Comparison of ENCODE assay signal across 8 cellular contexts in the genomic region with DNA sequence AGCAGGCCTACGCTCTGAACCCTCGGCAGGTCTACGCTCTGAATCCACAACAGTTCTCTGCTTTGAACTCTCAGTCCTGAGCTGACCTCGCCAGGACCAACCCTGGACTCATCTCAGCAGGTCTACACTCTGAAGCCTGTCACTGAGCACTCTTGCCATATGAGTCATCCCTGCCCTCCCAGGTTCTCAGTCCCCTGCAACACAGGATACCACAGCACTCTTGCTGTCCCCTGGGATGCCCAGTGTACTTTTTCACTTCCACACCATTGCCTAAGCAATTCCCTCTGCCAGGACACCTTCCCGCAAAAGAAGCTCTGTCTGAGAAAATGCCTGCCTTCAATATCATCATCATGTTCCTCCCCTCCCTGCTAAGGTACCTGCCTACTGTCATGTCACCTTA. TPM values are rescaled to one million over a fixed set of nuclear protein-coding genes. Genes with fewer than 3 reads are reported as not detected.
DNase-seq lines count a peak whose midpoint lies in the region; ATAC-seq and TF ChIP-seq lines count a peak whose summit lies in the region.

No MANE protein-coding gene starts in this region.

- no peaks in the 10 kb centered on the region for H3K36me3 ChIP-seq in right atrium auricular region

- H3K27ac ChIP-seq in right atrium auricular region = no peak overlapping the region

- H3K4me1 Mint-ChIP-seq in activated naive CD8-positive, alpha-beta T cell treated with anti-CD3 and anti-CD28 coated beads, Interleukin-2, amount 10 ng/mL, durations not matched to agents 7 days and 5 days = peaks cover 2% of the 10 kb centered on the region
- peaks cover 24% of the 10 kb centered on the region for H3K4me1 Mint-ChIP-seq in stimulated activated memory B cell treated with anti-CD40 and anti-IgM and Interleukin-4, amounts not matched to agents 10 μg/mL and 1 μg/mL and 100 μg/mL, for 72 hours

- no peak for TF ChIP-seq CTCF in right atrium auricular region (IDR thresholded peaks at IDR 0.05)

- H3K27me3 ChIP-seq in right atrium auricular region = no peaks in the 10 kb centered on the region

- DNase-seq in Right ventricle myocardium inferior (ENCODE audit: missing footprints) (peak; percentile 43), right atrium auricular region (ENCODE audit: low spot score) (no peak), NCI-H524 (lab: John Stamatoyannopoulos, UW) (no peak), D341Med (ENCODE audit: low spot score) (no peak), NCI-H1436 (lab: John Stamatoyannopoulos, UW) (no peak)
- no peak for DNase-seq in activated naive CD8-positive, alpha-beta T cell treated with anti-CD3 and anti-CD28 coated beads, Interleukin-2, amount 10 ng/mL, durations not matched to agents 7 days and 5 days

- H3K36me3 Mint-ChIP-seq in activated naive CD8-positive, alpha-beta T cell treated with anti-CD3 and anti-CD28 coated beads, Interleukin-2, amount 10 ng/mL, durations not matched to agents 7 days and 5 days = peaks cover 27% of the 10 kb centered on the region
- peaks cover 48% of the 10 kb centered on the region for H3K36me3 Mint-ChIP-seq in stimulated activated memory B cell treated with anti-CD40 and anti-IgM and Interleukin-4, amounts not matched to agents 10 μg/mL and 1 μg/mL and 100 μg/mL, for 72 hours

- POLR2A ChIA-PET in activated naive CD8-positive, alpha-beta T cell treated with anti-CD3 and anti-CD28 coated beads, Interleukin-2, amount 10 ng/mL, durations not matched to agents 7 days and 5 days (lab: Charles Lee) = no interaction called here

- H3K9me3 ChIP-seq in right atrium auricular region = no peaks in the 10 kb centered on the region

- peaks cover 0 to 18% of the 10 kb centered on the region in 2 donors for H3K4me1 ChIP-seq in right atrium auricular region

- no peak for ATAC-seq in Right ventricle myocardium inferior
- peak; percentile 89 for ATAC-seq in HG02981 (IDR thresholded peaks at IDR 0.05; ENCODE audit: unreplicated experiment)
- ATAC-seq in activated naive CD8-positive, alpha-beta T cell treated with anti-CD3 and anti-CD28 coated beads, Interleukin-2, amount 10 ng/mL, durations not matched to agents 7 days and 5 days (ENCODE audit: low read depth) = no peak
- peak; percentile 93 for ATAC-seq in stimulated activated memory B cell treated with anti-CD40 and anti-IgM and Interleukin-4, amounts not matched to agents 10 μg/mL and 1 μg/mL and 100 μg/mL, for 72 hours

- H3K4me3 ChIP-seq in right atrium auricular region = no peak overlapping the region

- H3K27ac Mint-ChIP-seq in activated naive CD8-positive, alpha-beta T cell treated with anti-CD3 and anti-CD28 coated beads, Interleukin-2, amount 10 ng/mL, durations not matched to agents 7 days and 5 days = peak overlapping the region; percentile 62
- peak overlapping the region; percentile 71 for H3K27ac Mint-ChIP-seq in stimulated activated memory B cell treated with anti-CD40 and anti-IgM and Interleukin-4, amounts not matched to agents 10 μg/mL and 1 μg/mL and 100 μg/mL, for 72 hours

- no peak overlapping the region for H3K4me3 Mint-ChIP-seq in activated naive CD8-positive, alpha-beta T cell treated with anti-CD3 and anti-CD28 coated beads, Interleukin-2, amount 10 ng/mL, durations not matched to agents 7 days and 5 days
- H3K4me3 Mint-ChIP-seq in stimulated activated memory B cell treated with anti-CD40 and anti-IgM and Interleukin-4, amounts not matched to agents 10 μg/mL and 1 μg/mL and 100 μg/mL, for 72 hours = no peak overlapping the region

- H3K27me3 Mint-ChIP-seq in activated naive CD8-positive, alpha-beta T cell treated with anti-CD3 and anti-CD28 coated beads, Interleukin-2, amount 10 ng/mL, durations not matched to agents 7 days and 5 days = no peaks in the 10 kb centered on the region
- no peaks in the 10 kb centered on the region for H3K27me3 Mint-ChIP-seq in stimulated activated memory B cell treated with anti-CD40 and anti-IgM and Interleukin-4, amounts not matched to agents 10 μg/mL and 1 μg/mL and 100 μg/mL, for 72 hours

- no peaks in the 10 kb centered on the region for H3K9me3 Mint-ChIP-seq in activated naive CD8-positive, alpha-beta T cell treated with anti-CD3 and anti-CD28 coated beads, Interleukin-2, amount 10 ng/mL, durations not matched to agents 7 days and 5 days
- no peaks in the 10 kb centered on the region for H3K9me3 Mint-ChIP-seq in stimulated activated memory B cell treated with anti-CD40 and anti-IgM and Interleukin-4, amounts not matched to agents 10 μg/mL and 1 μg/mL and 100 μg/mL, for 72 hours

- intact Hi-C loops in Right ventricle myocardium inferior (cut with DNase I) = no loop called here

RNA-seq across cellular contexts. Expression of a gene that starts 42.0 kb away (rescaled TPM):
- total RNA-seq in Right ventricle myocardium inferior (3.5 TPM), right atrium auricular region (1 to 10 TPM; 4.4 to 4.5 TPM)
- total RNA-seq in activated naive CD8-positive, alpha-beta T cell treated with anti-CD3 and anti-CD28 coated beads, Interleukin-2, amount 10 ng/mL, durations not matched to agents 7 days and 5 days = 100 to 1,000 TPM; 163 to 170 TPM

Comparison
In these comparisons a context has a peak if more than half of its experiments do, and no peak if none do; other contexts are left out.
1. ATAC-seq: peak in HG02981 (single experiment) and stimulated activated memory B cell treated with anti-CD40 and anti-IgM and Interleukin-4, amounts not matched to agents 10 μg/mL and 1 μg/mL and 100 μg/mL, for 72 hours (single experiment); none in Right ventricle myocardium inferior (single experiment) and activated naive CD8-positive, alpha-beta T cell treated with anti-CD3 and anti-CD28 coated beads, Interleukin-2, amount 10 ng/mL, durations not matched to agents 7 days and 5 days (single experiment).
2. RNA of a gene that starts 42.0 kb away (total RNA-seq): 163 to 170 TPM in activated naive CD8-positive, alpha-beta T cell treated with anti-CD3 and anti-CD28 coated beads, Interleukin-2, amount 10 ng/mL, durations not matched to agents 7 days and 5 days; 4.4 to 4.5 TPM in right atrium auricular region and 3.5 TPM in Right ventricle myocardium inferior (single experiment); every median in the first group is over 10 times any median in the second.